In genomic region chr6:73803562-73804221, GRCh38 we compare ENCODE assay signal across 9 cellular contexts.
A peak's percentile ranks its signal among the peaks of the same experiment; 100 is the strongest.
DNase-seq lines count a peak whose midpoint lies in the region; ATAC-seq, FAIRE-seq and TF ChIP-seq lines count a peak whose summit lies in the region.
"Had no signal": no experiment of that assay in that cellular context is flagged by ENCODE, and none has a peak within 500 bp of the region (broad histone marks: within the 10 kb centered on the region; RNA-seq: fewer than 3 reads in every experiment).

No MANE protein-coding gene starts in this region.

- peak; percentile 76 for FAIRE-seq in GM19239 (lab: Jason Lieb, UNC)
- FAIRE-seq: TTC549 had no signal

- DNase-seq in COLO668 (lab: John Stamatoyannopoulos, UW; ENCODE audit: unreplicated experiment) = peak; percentile 0
- no peak for DNase-seq in GM19239 (ENCODE audit: insufficient read length, low spot score)
- peak; percentile 47 for DNase-seq in RKO (ENCODE audit: low spot score)
- peak; percentile 93 to 98 for DNase-seq in fibroblast of lung (ENCODE audit: low read depth in 2 of 2)
- no peak for DNase-seq in activated CD8-positive, alpha-beta memory T cell treated with anti-CD3 and anti-CD28 coated beads, Interleukin-2, amount 50 U/mL, for 48 hours
- no peak for DNase-seq in NCI-H1436 (lab: John Stamatoyannopoulos, UW)

- peak overlapping the region; percentile 50 for H3K27ac ChIP-seq in fibroblast of lung (ENCODE audit: insufficient read depth, low read length)

- H3K4me3 ChIP-seq in fibroblast of lung (replicated peaks in 1 of 4; ENCODE audit: control extremely low read depth in 1 of 4, insufficient read depth in 1 of 4, low read depth in 3 of 4, low read length in 4 of 4) (no peak overlapping the region), skeletal muscle satellite cell (ENCODE audit: low read length) (no peak overlapping the region)

- no peaks in the 10 kb centered on the region for H3K79me2 ChIP-seq in fibroblast of lung (ENCODE audit: control insufficient read depth, insufficient read depth, low read length)

- H3K36me3 ChIP-seq in fibroblast of lung (ENCODE audit: control insufficient read depth, insufficient read depth, low read length) = no peaks in the 10 kb centered on the region
- H3K36me3 ChIP-seq in skeletal muscle satellite cell (ENCODE audit: insufficient read depth, low read length) = peaks cover 10% of the 10 kb centered on the region

- H3K27me3 ChIP-seq in fibroblast of lung (ENCODE audit: control insufficient read depth, insufficient read depth, low read length) (no peaks in the 10 kb centered on the region), skeletal muscle satellite cell (ENCODE audit: control insufficient read depth, insufficient read depth, low read length) (no peaks in the 10 kb centered on the region)

- no peak overlapping the region for H3K4me2 ChIP-seq in fibroblast of lung (ENCODE audit: extremely low read depth, insufficient read depth, low read length)
- H3K4me2 ChIP-seq in skeletal muscle satellite cell (ENCODE audit: low read length) = peak overlapping the region; percentile 47

- no peak for ATAC-seq in HG02938 (IDR thresholded peaks at IDR 0.05; ENCODE audit: unreplicated experiment)

- H3K9me3 ChIP-seq in fibroblast of lung (ENCODE audit: control insufficient read depth, insufficient read depth, low read depth, low read length) (no peaks in the 10 kb centered on the region), skeletal muscle satellite cell (replicated peaks; ENCODE audit: low read length) (no peaks in the 10 kb centered on the region)

- H3K9ac ChIP-seq in fibroblast of lung (ENCODE audit: insufficient read depth, low read length) = no peak overlapping the region
- H3K9ac ChIP-seq in skeletal muscle satellite cell (ENCODE audit: low read depth, low read length) = peak overlapping the region; percentile 31

- peak; percentile 53 to 66 for TF ChIP-seq CTCF in fibroblast of lung (conservative IDR thresholded peaks at IDR 0.05 in 1 of 2, IDR thresholded peaks at IDR 0.05 in 1 of 2; ENCODE audit: low read depth in 1 of 2, low read length in 2 of 2)

- H3K4me1 ChIP-seq in fibroblast of lung (ENCODE audit: control insufficient read depth, extremely low read depth, insufficient read depth, low read length) (peaks cover 8% of the 10 kb centered on the region), skeletal muscle satellite cell (ENCODE audit: control insufficient read depth, insufficient read depth, low read length) (peaks cover 25% of the 10 kb centered on the region)

- H2AFZ ChIP-seq in fibroblast of lung (ENCODE audit: low read length) = no peak overlapping the region

- H4K20me1 ChIP-seq in fibroblast of lung (ENCODE audit: control insufficient read depth, extremely low read depth, insufficient read depth, low read length) = no peaks in the 10 kb centered on the region

Comparison
In these comparisons a context has a peak if more than half of its experiments do, and no peak if none do; other contexts are left out.
1. DNase-seq: peak in COLO668 (single experiment), RKO (single experiment) and fibroblast of lung (2 of 2); none in GM19239 (single experiment), activated CD8-positive, alpha-beta memory T cell treated with anti-CD3 and anti-CD28 coated beads, Interleukin-2, amount 50 U/mL, for 48 hours (single experiment) and NCI-H1436 (single experiment).